In the genomic region with DNA sequence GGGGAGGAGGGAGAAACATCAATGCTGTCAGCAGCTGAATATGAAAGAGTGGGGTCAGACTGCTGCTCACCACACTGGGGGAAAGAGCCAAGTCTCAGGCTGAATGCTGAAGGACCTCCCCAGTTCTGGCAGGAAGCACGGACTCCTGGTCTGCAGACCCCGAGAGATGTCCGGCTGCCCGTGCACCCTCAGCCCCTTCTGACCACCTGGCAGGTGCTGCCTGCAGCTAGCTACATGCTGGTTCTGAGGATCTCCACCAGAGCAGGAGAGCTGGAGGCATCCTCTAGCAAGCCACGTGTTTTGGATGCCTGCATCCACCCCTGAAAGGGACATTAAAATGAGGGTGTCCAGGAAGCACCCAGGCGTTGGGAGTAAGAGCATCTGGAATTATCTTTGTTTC, we compare ENCODE assay signal across 34 cellular contexts.
"Had no signal": no experiment of that assay in that cellular context is flagged by ENCODE, and none has a peak within 500 bp of the region (broad histone marks: within the 10 kb centered on the region; RNA-seq: fewer than 3 reads in every experiment).

No MANE protein-coding gene starts in this region.

- H3K36me3 ChIP-seq: adrenal gland, brain microvascular endothelial cell, breast epithelium had no signal

- H3K4me3 Mint-ChIP-seq: activated B cell treated with CpG ODN at 0.5 μM for 24 hours; activated CD4-positive, alpha-beta memory T cell treated with anti-CD3 and anti-CD28 coated beads for 36 hours; activated CD4-positive, alpha-beta T cell treated with anti-CD3 and anti-CD28 coated beads, Interleukin-2, amount 10 ng/mL, durations not matched to agents 24 days and 14 days; activated CD8-positive, alpha-beta T cell treated with anti-CD3 and anti-CD28 coated beads for 36 hours; activated naive CD4-positive, alpha-beta T cell treated with anti-CD3 and anti-CD28 coated beads for 36 hours; activated naive CD8-positive, alpha-beta T cell treated with anti-CD3 and anti-CD28 coated beads for 36 hours; activated T-cell treated with anti-CD3 and anti-CD28 coated beads, Interleukin-2, amount 50 U/mL, for 4 hours; activated T-cell treated with anti-CD3 and anti-CD28 coated beads, Interleukin-2, amount 50 U/mL, for 72 hours; activated T-helper 1 cell treated with anti-CD3 and anti-CD28 coated beads, Interleukin-12 subunit alpha, Interleukin-12 subunit beta, Interleukin-2, Interleukin-4 antibody, amounts not matched to agents 30 ng/mL and 10 ng/mL and 1 ng/mL, durations not matched to agents 14 hours and 24 hours and 36 hours; activated T-helper 17 cell treated with anti-CD3 and anti-CD28 coated beads, Interleukin-2, amount 50 U/mL, for 72 hours; T-helper 1 cell treated with Interleukin-12 subunit alpha and Interleukin-12 subunit beta and Interleukin-4 antibody, amounts not matched to agents 30 μg/mL and 1 μg/mL, for 36 hours; T-helper 2 cell treated with Interferon-gamma antibody and Interleukin-4, amounts not matched to agents 5 μg/mL and 100 μg/mL, for 36 hours had no signal

- H3K27ac Mint-ChIP-seq: activated B cell treated with CpG ODN at 0.5 μM for 24 hours; activated CD4-positive, alpha-beta memory T cell treated with anti-CD3 and anti-CD28 coated beads for 36 hours; activated CD4-positive, alpha-beta T cell treated with anti-CD3 and anti-CD28 coated beads, Interleukin-2, amount 10 ng/mL, durations not matched to agents 24 days and 14 days; activated CD8-positive, alpha-beta T cell treated with anti-CD3 and anti-CD28 coated beads for 36 hours; activated naive CD4-positive, alpha-beta T cell treated with anti-CD3 and anti-CD28 coated beads for 36 hours; activated naive CD4-positive, alpha-beta T cell treated with anti-CD3 and anti-CD28 coated beads, Interleukin-2, amount 50 U/mL, for 72 hours; activated naive CD8-positive, alpha-beta T cell treated with anti-CD3 and anti-CD28 coated beads for 36 hours; activated T-cell treated with anti-CD3 and anti-CD28 coated beads, Interleukin-2, amount 50 U/mL, for 72 hours; activated T-helper 1 cell treated with anti-CD3 and anti-CD28 coated beads, Interleukin-12 subunit alpha, Interleukin-12 subunit beta, Interleukin-2, Interleukin-4 antibody, amounts not matched to agents 30 ng/mL and 10 ng/mL and 1 ng/mL, durations not matched to agents 14 hours and 24 hours and 36 hours; activated T-helper 17 cell treated with anti-CD3 and anti-CD28 coated beads, Interleukin-2, amount 50 U/mL, for 72 hours; T-helper 1 cell treated with Interleukin-12 subunit alpha and Interleukin-12 subunit beta and Interleukin-4 antibody, amounts not matched to agents 30 μg/mL and 1 μg/mL, for 36 hours; T-helper 2 cell treated with Interferon-gamma antibody and Interleukin-4, amounts not matched to agents 5 μg/mL and 100 μg/mL, for 36 hours had no signal

- H3K27me3 ChIP-seq: adrenal gland, body of pancreas, brain microvascular endothelial cell had no signal

- H3K9me3 Mint-ChIP-seq: activated B cell treated with CpG ODN at 0.5 μM for 24 hours; activated CD4-positive, alpha-beta memory T cell treated with anti-CD3 and anti-CD28 coated beads for 36 hours; activated CD4-positive, alpha-beta T cell treated with anti-CD3 and anti-CD28 coated beads, Interleukin-2, amount 10 ng/mL, durations not matched to agents 24 days and 14 days; activated CD8-positive, alpha-beta T cell treated with anti-CD3 and anti-CD28 coated beads for 36 hours; activated naive CD4-positive, alpha-beta T cell treated with anti-CD3 and anti-CD28 coated beads for 36 hours; activated naive CD4-positive, alpha-beta T cell treated with anti-CD3 and anti-CD28 coated beads, Interleukin-2, amount 50 U/mL, for 72 hours; activated naive CD8-positive, alpha-beta T cell treated with anti-CD3 and anti-CD28 coated beads for 36 hours; activated T-cell treated with anti-CD3 and anti-CD28 coated beads, Interleukin-2, amount 50 U/mL, for 4 hours; activated T-helper 1 cell treated with anti-CD3 and anti-CD28 coated beads, Interleukin-12 subunit alpha, Interleukin-12 subunit beta, Interleukin-2, Interleukin-4 antibody, amounts not matched to agents 30 ng/mL and 10 ng/mL and 1 ng/mL, durations not matched to agents 14 hours and 24 hours and 36 hours; activated T-helper 17 cell treated with anti-CD3 and anti-CD28 coated beads, Interleukin-2, amount 50 U/mL, for 72 hours; T-helper 1 cell treated with Interleukin-12 subunit alpha and Interleukin-12 subunit beta and Interleukin-4 antibody, amounts not matched to agents 30 μg/mL and 1 μg/mL, for 36 hours; T-helper 2 cell treated with Interferon-gamma antibody and Interleukin-4, amounts not matched to agents 5 μg/mL and 100 μg/mL, for 36 hours had no signal

- H3K4me1 ChIP-seq: adrenal gland, body of pancreas, breast epithelium had no signal

- ATAC-seq: activated CD8-positive, alpha-beta T cell treated with anti-CD3 and anti-CD28 coated beads for 36 hours; activated naive CD4-positive, alpha-beta T cell treated with anti-CD3 and anti-CD28 coated beads, Interleukin-2, amount 50 U/mL, for 72 hours; activated T-cell treated with anti-CD3 and anti-CD28 coated beads, Interleukin-2, amount 50 U/mL, for 4 hours; activated T-cell treated with anti-CD3 and anti-CD28 coated beads, Interleukin-2, amount 50 U/mL, for 72 hours; activated T-helper 17 cell treated with anti-CD3 and anti-CD28 coated beads, Interleukin-2, amount 50 U/mL, for 72 hours; body of pancreas had no signal

- H3K4me1 Mint-ChIP-seq: activated B cell treated with CpG ODN at 0.5 μM for 24 hours; activated CD4-positive, alpha-beta T cell treated with anti-CD3 and anti-CD28 coated beads, Interleukin-2, amount 10 ng/mL, durations not matched to agents 24 days and 14 days; activated naive CD8-positive, alpha-beta T cell treated with anti-CD3 and anti-CD28 coated beads for 36 hours; activated T-helper 17 cell treated with anti-CD3 and anti-CD28 coated beads, Interleukin-2, amount 50 U/mL, for 72 hours had no signal

- DNase-seq: activated B cell treated with CpG ODN at 0.5 μM for 24 hours; activated CD4-positive, alpha-beta memory T cell treated with anti-CD3 and anti-CD28 coated beads for 36 hours; activated CD4-positive, alpha-beta T cell treated with anti-CD3 and anti-CD28 coated beads for 4 hours; activated CD4-positive, alpha-beta T cell treated with anti-CD3 and anti-CD28 coated beads, Interleukin-2, amount 10 ng/mL, durations not matched to agents 24 days and 14 days; activated CD4-positive, alpha-beta T cell treated with anti-CD3 and anti-CD28 coated beads, Interleukin-2, amount 50 U/mL, for 1 hour; activated CD4-positive, alpha-beta T cell treated with anti-CD3 and anti-CD28 coated beads, Interleukin-2, amount 50 U/mL, for 4 hours; activated CD4-positive, CD25-positive, alpha-beta regulatory T cell treated with anti-CD3 and anti-CD28 coated beads, Interleukin-2, amount 50 U/mL, for 72 hours; activated CD8-positive, alpha-beta memory T cell treated with anti-CD3 and anti-CD28 coated beads, Interleukin-2, amount 50 U/mL, for 4 hours; activated CD8-positive, alpha-beta T cell treated with anti-CD3 and anti-CD28 coated beads for 36 hours; activated gamma-delta T cell treated with Interleukin-2 at 50 U/mL for 16 hours; activated naive CD4-positive, alpha-beta T cell; activated naive CD4-positive, alpha-beta T cell treated with anti-CD3 and anti-CD28 coated beads for 36 hours; activated naive CD4-positive, alpha-beta T cell treated with anti-CD3 and anti-CD28 coated beads, Interleukin-2, amount 50 U/mL, for 16 hours; activated naive CD8-positive, alpha-beta T cell treated with anti-CD3 and anti-CD28 coated beads for 36 hours; activated T-cell treated with anti-CD3 and anti-CD28 coated beads for 4 hours; activated T-cell treated with anti-CD3 and anti-CD28 coated beads, Interleukin-2, amount 50 U/mL, for 1 hour; activated T-cell treated with anti-CD3 and anti-CD28 coated beads, Interleukin-2, amount 50 U/mL, for 4 hours; activated T-cell treated with anti-CD3 and anti-CD28 coated beads, Interleukin-2, amount 50 U/mL, for 72 hours; adrenal gland; amniotic stem cell; aorta; body of pancreas; brain microvascular endothelial cell; central memory CD4-positive, alpha-beta T cell; T-helper 1 cell; T-helper 2 cell; T-helper 9 cell had no signal

- H3K9me3 ChIP-seq: body of pancreas, breast epithelium had no signal

- H3K36me3 Mint-ChIP-seq: activated CD4-positive, alpha-beta memory T cell treated with anti-CD3 and anti-CD28 coated beads for 36 hours; activated naive CD4-positive, alpha-beta T cell treated with anti-CD3 and anti-CD28 coated beads, Interleukin-2, amount 50 U/mL, for 72 hours; activated naive CD8-positive, alpha-beta T cell treated with anti-CD3 and anti-CD28 coated beads for 36 hours had no signal

- H3K27ac ChIP-seq: adrenal gland, body of pancreas, brain microvascular endothelial cell, breast epithelium, VCaP had no signal

- H3K4me3 ChIP-seq: adrenal gland, body of pancreas, breast epithelium had no signal
